Comparison of ENCODE assay signal across 21 cellular contexts in genomic region chr7:35970458-35970857, GRCh38.
"Had no signal": no experiment of that assay in that cellular context is flagged by ENCODE, and none has a peak within 500 bp of the region (broad histone marks: within the 10 kb centered on the region; RNA-seq: fewer than 3 reads in every experiment).

No MANE protein-coding gene starts in this region.

- H3K9me3 Mint-ChIP-seq: natural killer cell; nephron; stimulated activated effector memory CD8-positive, alpha-beta T cell treated with anti-CD3 and anti-CD28 coated beads, Interleukin-12 subunit alpha, Interleukin-12 subunit beta, amount 100 ng/mL, for 72 hours; stimulated activated naive B cell treated with anti-CD40 and anti-IgM and Interleukin-4, amounts not matched to agents 10 μg/mL and 1 μg/mL and 100 μg/mL, for 72 hours; stimulated activated naive CD8-positive, alpha-beta T cell treated with anti-CD3 and anti-CD28 coated beads, Interleukin-15, Interleukin-2, amounts not matched to agents 100 ng/mL and 50 ng/mL, for 24 hours had no signal

- H3K27ac Mint-ChIP-seq: natural killer cell; nephron; neural progenitor cell; progenitor cell of endocrine pancreas; stimulated activated effector memory CD8-positive, alpha-beta T cell treated with anti-CD3 and anti-CD28 coated beads, Interleukin-12 subunit alpha, Interleukin-12 subunit beta, amount 100 ng/mL, for 72 hours; stimulated activated naive B cell treated with anti-CD40 and anti-IgM and Interleukin-4, amounts not matched to agents 10 μg/mL and 1 μg/mL and 100 μg/mL, for 72 hours; stimulated activated naive CD8-positive, alpha-beta T cell treated with anti-CD3 and anti-CD28 coated beads, Interleukin-15, Interleukin-2, amounts not matched to agents 100 ng/mL and 50 ng/mL, for 24 hours had no signal

- H3K36me3 Mint-ChIP-seq: neural progenitor cell; stimulated activated effector memory CD8-positive, alpha-beta T cell treated with anti-CD3 and anti-CD28 coated beads, Interleukin-12 subunit alpha, Interleukin-12 subunit beta, amount 100 ng/mL, for 72 hours; stimulated activated naive B cell treated with anti-CD40 and anti-IgM and Interleukin-4, amounts not matched to agents 10 μg/mL and 1 μg/mL and 100 μg/mL, for 72 hours had no signal

- H3K4me3 Mint-ChIP-seq: natural killer cell; nephron; neural progenitor cell; stimulated activated effector memory CD8-positive, alpha-beta T cell treated with anti-CD3 and anti-CD28 coated beads, Interleukin-12 subunit alpha, Interleukin-12 subunit beta, amount 100 ng/mL, for 72 hours; stimulated activated naive CD8-positive, alpha-beta T cell treated with anti-CD3 and anti-CD28 coated beads, Interleukin-15, Interleukin-2, amounts not matched to agents 100 ng/mL and 50 ng/mL, for 24 hours had no signal

- H3K27me3 Mint-ChIP-seq: progenitor cell of endocrine pancreas had no signal

- ATAC-seq: natural killer cell; psoas muscle; stimulated activated effector memory CD8-positive, alpha-beta T cell treated with anti-CD3 and anti-CD28 coated beads, Interleukin-12 subunit alpha, Interleukin-12 subunit beta, amount 100 ng/mL, for 72 hours had no signal

- DNase-seq: natural killer cell; occipital lobe; ovary; psoas muscle; right cardiac atrium; right lobe of liver; sigmoid colon; stimulated activated CD4-positive, alpha-beta T cell treated with anti-CD3 and anti-CD28 coated beads, Interleukin-15, amount 100 ng/mL, for 24 hours; stimulated activated CD4-positive, alpha-beta T cell treated with anti-CD3 and anti-CD28 coated beads, Interleukin-2, amount 100 ng/mL, for 24 hours; stimulated activated CD4-positive, alpha-beta T cell treated with anti-CD3 and anti-CD28 coated beads, Interleukin-2, amount 100 ng/mL, for 48 hours; stimulated activated CD4-positive, alpha-beta T cell treated with anti-CD3 and anti-CD28 coated beads, Interleukin-4, amount 100 ng/mL, for 24 hours; stimulated activated naive B cell treated with anti-CD40 and anti-IgM and Interleukin-4, amounts not matched to agents 10 μg/mL and 1 μg/mL and 100 μg/mL, for 72 hours; stimulated activated naive CD4-positive, alpha-beta T cell treated with Interleukin-2 at 50 U/mL for 16 hours; stomach; thyroid gland; trophoblast cell had no signal
